ENCODE assay signal across 1 cellular context in the genomic region with DNA sequence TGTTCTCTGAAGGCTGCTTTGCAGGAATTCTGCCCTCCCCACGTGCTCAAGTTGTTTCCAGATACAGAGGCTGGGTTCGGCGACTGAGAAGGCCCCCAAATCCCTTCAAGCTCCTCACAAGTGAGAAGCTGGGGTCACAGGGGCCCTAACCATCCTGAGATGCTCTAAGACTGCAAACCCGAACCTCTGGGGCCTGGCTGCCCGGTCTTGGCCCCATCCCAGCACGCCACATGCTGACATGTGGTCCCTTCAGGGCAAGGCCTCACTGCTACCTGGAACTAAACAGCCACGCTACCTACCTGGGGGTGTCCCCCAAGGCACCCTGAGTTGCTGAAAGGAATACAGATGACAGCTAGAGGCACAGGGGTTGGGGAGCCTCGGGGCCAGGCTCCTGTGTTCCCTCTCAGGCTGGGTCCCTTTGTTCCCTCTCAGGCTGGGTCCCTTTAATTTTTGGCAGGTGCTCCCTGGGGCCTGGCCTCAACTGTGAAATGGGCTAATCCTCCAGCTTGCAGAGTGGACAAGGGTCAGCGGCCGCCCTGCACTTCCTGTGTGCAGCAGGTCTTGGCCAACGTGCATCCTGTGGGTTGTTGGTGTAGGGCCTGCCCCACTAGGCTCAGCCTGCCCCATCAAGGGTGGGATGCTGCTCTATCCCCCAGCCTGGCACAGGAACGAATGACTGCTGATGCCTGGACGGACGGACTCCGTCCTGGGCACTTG.
TF ChIP-seq lines count a peak whose summit lies in the region.

No MANE protein-coding gene starts in this region.

TF ChIP-seq in WTC11, 78 proteins besides CTCF, POLR2A, EP300 and RAD21 (continued from another document):
- TF ChIP-seq, protein P1, sequence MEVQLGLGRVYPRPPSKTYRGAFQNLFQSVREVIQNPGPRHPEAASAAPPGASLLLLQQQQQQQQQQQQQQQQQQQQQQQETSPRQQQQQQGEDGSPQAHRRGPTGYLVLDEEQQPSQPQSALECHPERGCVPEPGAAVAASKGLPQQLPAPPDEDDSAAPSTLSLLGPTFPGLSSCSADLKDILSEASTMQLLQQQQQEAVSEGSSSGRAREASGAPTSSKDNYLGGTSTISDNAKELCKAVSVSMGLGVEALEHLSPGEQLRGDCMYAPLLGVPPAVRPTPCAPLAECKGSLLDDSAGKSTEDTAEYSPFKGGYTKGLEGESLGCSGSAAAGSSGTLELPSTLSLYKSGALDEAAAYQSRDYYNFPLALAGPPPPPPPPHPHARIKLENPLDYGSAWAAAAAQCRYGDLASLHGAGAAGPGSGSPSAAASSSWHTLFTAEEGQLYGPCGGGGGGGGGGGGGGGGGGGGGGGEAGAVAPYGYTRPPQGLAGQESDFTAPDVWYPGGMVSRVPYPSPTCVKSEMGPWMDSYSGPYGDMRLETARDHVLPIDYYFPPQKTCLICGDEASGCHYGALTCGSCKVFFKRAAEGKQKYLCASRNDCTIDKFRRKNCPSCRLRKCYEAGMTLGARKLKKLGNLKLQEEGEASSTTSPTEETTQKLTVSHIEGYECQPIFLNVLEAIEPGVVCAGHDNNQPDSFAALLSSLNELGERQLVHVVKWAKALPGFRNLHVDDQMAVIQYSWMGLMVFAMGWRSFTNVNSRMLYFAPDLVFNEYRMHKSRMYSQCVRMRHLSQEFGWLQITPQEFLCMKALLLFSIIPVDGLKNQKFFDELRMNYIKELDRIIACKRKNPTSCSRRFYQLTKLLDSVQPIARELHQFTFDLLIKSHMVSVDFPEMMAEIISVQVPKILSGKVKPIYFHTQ (CRISPR knock-in tag; IDR thresholded peaks at IDR 0.05), result no peak
- no peak for TF ChIP-seq NR1H2 (CRISPR knock-in tag; IDR thresholded peaks at IDR 0.05)
